Comparison of ENCODE assay signal across 14 cellular contexts in genomic region chr9:33942471-33943083, GRCh38.
A peak's percentile ranks its signal among the peaks of the same experiment; 100 is the strongest.
DNase-seq lines count a peak whose midpoint lies in the region; FAIRE-seq and TF ChIP-seq lines count a peak whose summit lies in the region.
"Had no signal": no experiment of that assay in that cellular context is flagged by ENCODE, and none has a peak within 500 bp of the region (broad histone marks: within the 10 kb centered on the region; RNA-seq: fewer than 3 reads in every experiment).

No MANE protein-coding gene starts in this region.

- H3K27me3 Mint-ChIP-seq in astrocyte (ENCODE audit: low read depth, unreplicated experiment) = no peaks in the 10 kb centered on the region
- peaks cover 2% of the 10 kb centered on the region for H3K27me3 Mint-ChIP-seq in glutamatergic neuron (ENCODE audit: unreplicated experiment)
- no peaks in the 10 kb centered on the region for H3K27me3 Mint-ChIP-seq in activated T-helper 1 cell treated with anti-CD3 and anti-CD28 coated beads, Interleukin-12 subunit alpha, Interleukin-12 subunit beta, Interleukin-2, Interleukin-4 antibody, amounts not matched to agents 30 ng/mL and 10 ng/mL and 1 ng/mL, durations not matched to agents 14 hours and 24 hours and 36 hours (ENCODE audit: insufficient read depth)
- H3K27me3 Mint-ChIP-seq: activated naive CD4-positive, alpha-beta T cell treated with anti-CD3 and anti-CD28 coated beads, Interleukin-2, amount 50 U/mL, for 24 hours had no signal

- no peaks in the 10 kb centered on the region for H3K27me3 ChIP-seq in astrocyte (ENCODE audit: insufficient read depth, low read length)
- no peaks in the 10 kb centered on the region for H3K27me3 ChIP-seq in esophagus muscularis mucosa

- H3K4me2 ChIP-seq in astrocyte (ENCODE audit: low read length) = no peak overlapping the region

- no peaks in the 10 kb centered on the region for H3K9me3 Mint-ChIP-seq in astrocyte (ENCODE audit: unreplicated experiment)
- no peaks in the 10 kb centered on the region for H3K9me3 Mint-ChIP-seq in glutamatergic neuron (ENCODE audit: unreplicated experiment)
- H3K9me3 Mint-ChIP-seq in activated T-helper 1 cell treated with anti-CD3 and anti-CD28 coated beads, Interleukin-12 subunit alpha, Interleukin-12 subunit beta, Interleukin-2, Interleukin-4 antibody, amounts not matched to agents 30 ng/mL and 10 ng/mL and 1 ng/mL, durations not matched to agents 14 hours and 24 hours and 36 hours = no peaks in the 10 kb centered on the region
- H3K9me3 Mint-ChIP-seq: activated naive CD4-positive, alpha-beta T cell treated with anti-CD3 and anti-CD28 coated beads, Interleukin-2, amount 50 U/mL, for 24 hours had no signal

- peak; percentile 42 for DNase-seq in ACHN
- DNase-seq in HFF-Myc (ENCODE audit: extremely low read depth, low read depth) = peak; percentile 75
- peak; percentile 63 for DNase-seq in astrocyte (ENCODE audit: low read depth)
- DNase-seq in glutamatergic neuron = no peak
- no peak for DNase-seq in activated effector memory CD4-positive, alpha-beta T cell treated with Interleukin-2 at 50 U/mL for 16 hours
- DNase-seq in activated T-helper 1 cell treated with anti-CD3 and anti-CD28 coated beads, Interleukin-12 subunit alpha, Interleukin-12 subunit beta, Interleukin-2, Interleukin-4 antibody, amounts not matched to agents 30 ng/mL and 10 ng/mL and 1 ng/mL, durations not matched to agents 14 hours and 24 hours and 36 hours (ENCODE audit: low spot score) = no peak
- DNase-seq in NCI-H146 (lab: John Stamatoyannopoulos, UW) = no peak
- DNase-seq in esophagus muscularis mucosa (ENCODE audit: extremely low spot score) = no peak
- DNase-seq: activated CD4-positive, CD25-positive, alpha-beta regulatory T cell; NCI-H1694; stimulated activated CD8-positive, alpha-beta memory T cell treated with anti-CD3 and anti-CD28 coated beads, Interleukin-4, amount 100 ng/mL, for 48 hours had no signal

- no peak for TF ChIP-seq EP300 in esophagus muscularis mucosa (IDR thresholded peaks at IDR 0.05)

- H3K4me1 Mint-ChIP-seq in astrocyte (ENCODE audit: low read depth, unreplicated experiment) (peaks cover 41% of the 10 kb centered on the region), glutamatergic neuron (ENCODE audit: low read depth, unreplicated experiment) (no peaks in the 10 kb centered on the region)
- H3K4me1 Mint-ChIP-seq in activated T-helper 1 cell treated with anti-CD3 and anti-CD28 coated beads, Interleukin-12 subunit alpha, Interleukin-12 subunit beta, Interleukin-2, Interleukin-4 antibody, amounts not matched to agents 30 ng/mL and 10 ng/mL and 1 ng/mL, durations not matched to agents 14 hours and 24 hours and 36 hours (ENCODE audit: low read depth) = no peaks in the 10 kb centered on the region
- H3K4me1 Mint-ChIP-seq: activated naive CD4-positive, alpha-beta T cell treated with anti-CD3 and anti-CD28 coated beads, Interleukin-2, amount 50 U/mL, for 24 hours had no signal

- FAIRE-seq in astrocyte (lab: Jason Lieb, UNC) = peak; percentile 29
- FAIRE-seq: D721Med had no signal

- TF ChIP-seq POLR2A in esophagus muscularis mucosa (IDR thresholded peaks at IDR 0.05; ENCODE audit: low read depth) = no peak

- no peaks in the 10 kb centered on the region for H3K9me3 ChIP-seq in astrocyte (ENCODE audit: insufficient read depth, low read depth, low read length)
- no peaks in the 10 kb centered on the region for H3K9me3 ChIP-seq in esophagus muscularis mucosa

- H3K4me3 ChIP-seq in HFF-Myc (replicated peaks; ENCODE audit: low read depth, low read length) (no peak overlapping the region), astrocyte (ENCODE audit: insufficient read depth, low read depth, low read length) (no peak overlapping the region), esophagus muscularis mucosa (no peak overlapping the region)
- H3K4me3 ChIP-seq: lung had no signal

- H3K9ac ChIP-seq in astrocyte (ENCODE audit: low read length) = no peak overlapping the region

- WGBS in esophagus muscularis mucosa = 96% methylated on average over 3 of the region's 3 CpGs

- H3K27ac ChIP-seq in astrocyte (ENCODE audit: low read depth, low read length) (peak overlapping the region; percentile 57), esophagus muscularis mucosa (replicated peaks in 1 of 4) (no peak overlapping the region)

- H3K4me3 Mint-ChIP-seq in astrocyte (ENCODE audit: unreplicated experiment) (peak overlapping the region; percentile 34), glutamatergic neuron (ENCODE audit: unreplicated experiment) (no peak overlapping the region)
- H3K4me3 Mint-ChIP-seq in activated T-helper 1 cell treated with anti-CD3 and anti-CD28 coated beads, Interleukin-12 subunit alpha, Interleukin-12 subunit beta, Interleukin-2, Interleukin-4 antibody, amounts not matched to agents 30 ng/mL and 10 ng/mL and 1 ng/mL, durations not matched to agents 14 hours and 24 hours and 36 hours = no peak overlapping the region
- H3K4me3 Mint-ChIP-seq: activated naive CD4-positive, alpha-beta T cell treated with anti-CD3 and anti-CD28 coated beads, Interleukin-2, amount 50 U/mL, for 24 hours had no signal

- in situ Hi-C loops in ACHN (cut with HindIII; ENCODE audit: low pct_ligation_motif_present, low pct_unique_long_range_greater_than_20kb, low sequenced_read_pairs) = no loop called here

- peaks cover 8% of the 10 kb centered on the region for H3K79me2 ChIP-seq in astrocyte (ENCODE audit: insufficient read depth, low read length)

- TF ChIP-seq CTCF in HFF-Myc (IDR thresholded peaks at IDR 0.05; ENCODE audit: low read depth, low read length, missing control alignments) (peak; percentile 39), astrocyte (IDR thresholded peaks at IDR 0.05; ENCODE audit: insufficient read depth, low read depth, low read length) (peak; percentile 56), glutamatergic neuron (IDR thresholded peaks at IDR 0.05; ENCODE audit: partially characterized antibody, unreplicated experiment) (no peak), esophagus muscularis mucosa (IDR thresholded peaks at IDR 0.05) (no peak)

- H3K36me3 Mint-ChIP-seq in astrocyte (ENCODE audit: low read depth, unreplicated experiment) (peaks cover 33% of the 10 kb centered on the region), glutamatergic neuron (ENCODE audit: unreplicated experiment) (no peaks in the 10 kb centered on the region)
- peaks cover 42% of the 10 kb centered on the region for H3K36me3 Mint-ChIP-seq in activated T-helper 1 cell treated with anti-CD3 and anti-CD28 coated beads, Interleukin-12 subunit alpha, Interleukin-12 subunit beta, Interleukin-2, Interleukin-4 antibody, amounts not matched to agents 30 ng/mL and 10 ng/mL and 1 ng/mL, durations not matched to agents 14 hours and 24 hours and 36 hours (ENCODE audit: low read depth)

- H4K20me1 ChIP-seq in astrocyte (ENCODE audit: insufficient read depth, low read length) = peaks cover 10% of the 10 kb centered on the region

- no peak overlapping the region for H2AFZ ChIP-seq in astrocyte (ENCODE audit: low read depth, low read length)

- intact Hi-C loops in activated T-helper 1 cell treated with anti-CD3 and anti-CD28 coated beads, Interleukin-12 subunit alpha, Interleukin-12 subunit beta, Interleukin-2, Interleukin-4 antibody, amounts not matched to agents 30 ng/mL and 10 ng/mL and 1 ng/mL, durations not matched to agents 14 hours and 24 hours and 36 hours (cut with micrococcal nuclease) = no loop called here
- intact Hi-C loops in esophagus muscularis mucosa (cut with DNase I) = no loop called here

- peak overlapping the region; percentile 91 for H3K27ac Mint-ChIP-seq in astrocyte (ENCODE audit: unreplicated experiment)
- H3K27ac Mint-ChIP-seq in glutamatergic neuron (ENCODE audit: unreplicated experiment) = peak overlapping the region; percentile 28
- H3K27ac Mint-ChIP-seq in activated T-helper 1 cell treated with anti-CD3 and anti-CD28 coated beads, Interleukin-12 subunit alpha, Interleukin-12 subunit beta, Interleukin-2, Interleukin-4 antibody, amounts not matched to agents 30 ng/mL and 10 ng/mL and 1 ng/mL, durations not matched to agents 14 hours and 24 hours and 36 hours = no peak overlapping the region
- H3K27ac Mint-ChIP-seq: activated naive CD4-positive, alpha-beta T cell treated with anti-CD3 and anti-CD28 coated beads, Interleukin-2, amount 50 U/mL, for 24 hours had no signal

- H3K4me1 ChIP-seq in astrocyte (ENCODE audit: insufficient read depth, low read length) (peaks cover 24% of the 10 kb centered on the region), esophagus muscularis mucosa (peaks cover 13 to 38% (median 31%) of the 10 kb centered on the region in 4 donors)

- peaks cover 23% of the 10 kb centered on the region for H3K36me3 ChIP-seq in astrocyte (ENCODE audit: insufficient read depth, low read length)
- peaks cover 10 to 76% (median 63%) of the 10 kb centered on the region in 4 donors for H3K36me3 ChIP-seq in esophagus muscularis mucosa

Comparison
In these comparisons a context has a peak if more than half of its experiments do, and no peak if none do; other contexts are left out.
1. DNase-seq: peak in ACHN (single experiment), HFF-Myc (single experiment) and astrocyte (single experiment); none in glutamatergic neuron (single experiment), activated effector memory CD4-positive, alpha-beta T cell treated with Interleukin-2 at 50 U/mL for 16 hours (single experiment), activated T-helper 1 cell treated with anti-CD3 and anti-CD28 coated beads, Interleukin-12 subunit alpha, Interleukin-12 subunit beta, Interleukin-2, Interleukin-4 antibody, amounts not matched to agents 30 ng/mL and 10 ng/mL and 1 ng/mL, durations not matched to agents 14 hours and 24 hours and 36 hours (single experiment), NCI-H146 (single experiment) and esophagus muscularis mucosa (single experiment).
2. CTCF ChIP-seq: peak in HFF-Myc (single experiment) and astrocyte (single experiment); none in glutamatergic neuron (single experiment) and esophagus muscularis mucosa (0 of 3).